In the genomic region with DNA sequence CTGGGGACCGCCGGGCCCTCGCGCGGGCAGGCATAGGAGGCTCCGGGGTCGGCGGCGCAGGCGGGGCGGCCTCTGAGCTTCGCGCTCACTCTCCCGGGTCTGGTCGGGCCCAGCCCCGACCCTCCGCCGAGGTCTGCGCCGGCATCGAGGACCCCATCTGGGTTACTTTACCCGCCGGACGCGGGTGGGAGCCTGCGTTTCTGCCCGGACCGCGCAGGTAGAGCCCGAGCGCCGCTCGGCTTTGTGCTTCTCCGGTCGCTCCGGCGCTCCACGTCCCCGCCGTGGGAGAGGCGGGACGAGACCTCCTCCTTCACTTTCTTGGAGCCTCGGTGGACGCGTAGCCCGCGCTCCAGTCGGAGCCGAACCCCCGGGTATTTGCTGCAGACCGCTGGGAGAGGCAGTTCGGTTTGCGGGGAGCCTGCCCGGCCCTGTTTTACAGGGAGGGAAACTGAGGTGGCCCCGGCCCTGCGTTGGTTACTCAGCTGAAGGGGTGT, we compare ENCODE assay signal across 8 cellular contexts.
DNase-seq lines count a peak whose midpoint lies in the region; ATAC-seq and TF ChIP-seq lines count a peak whose summit lies in the region.

No MANE protein-coding gene starts in this region.

- ATAC-seq in Panc1 = 0 out of 2 replicates have a peak, but pooled peaks have one; percentile 8
- ATAC-seq in HG03097 (IDR thresholded peaks at IDR 0.05; ENCODE audit: low FRiP score, unreplicated experiment) = no peak
- ATAC-seq in omental fat pad (ENCODE audit: low FRiP score) = no peak
- no peak for ATAC-seq in HG03135 (IDR thresholded peaks at IDR 0.05; ENCODE audit: unreplicated experiment)
- ATAC-seq in GM19035 (IDR thresholded peaks at IDR 0.05; ENCODE audit: unreplicated experiment) = no peak

- no peaks in the 10 kb centered on the region for H3K36me3 ChIP-seq in CD8-positive, alpha-beta memory T cell (ENCODE audit: insufficient read depth, low read length)
- H3K36me3 ChIP-seq in Panc1 (ENCODE audit: control insufficient read depth, insufficient read depth, low read length) (no peaks in the 10 kb centered on the region), neutrophil (no peaks in the 10 kb centered on the region)

- peaks cover 33 to 42% (median 34%) of the 10 kb centered on the region in 3 donors for H3K4me1 Mint-ChIP-seq in CD8-positive, alpha-beta memory T cell

- POLR2A ChIA-PET in CD8-positive, alpha-beta memory T cell (lab: Charles Lee) = no interaction called here
- POLR2A ChIA-PET in Panc1 (lab: Charles Lee) = no interaction called here

- H3K27me3 ChIP-seq in CD8-positive, alpha-beta memory T cell (ENCODE audit: insufficient read depth, low read length, poor library complexity, severe bottlenecking) = peaks cover 55% of the 10 kb centered on the region
- H3K27me3 ChIP-seq in Panc1 (ENCODE audit: control insufficient read depth, insufficient read depth, low read length) (no peaks in the 10 kb centered on the region), neutrophil (peaks cover 98% of the 10 kb centered on the region)

- no peaks in the 10 kb centered on the region for H3K9me3 ChIP-seq in CD8-positive, alpha-beta memory T cell (ENCODE audit: low read length)
- H3K9me3 ChIP-seq in Panc1 (ENCODE audit: control insufficient read depth, insufficient read depth, low read depth, low read length) = no peaks in the 10 kb centered on the region
- H3K9me3 ChIP-seq in neutrophil = no peaks in the 10 kb centered on the region

- no peak overlapping the region for H3K27ac ChIP-seq in CD8-positive, alpha-beta memory T cell (ENCODE audit: low read depth, low read length)
- H3K27ac ChIP-seq in Panc1 (ENCODE audit: low read length) = peak overlapping the region; percentile 84
- no peak overlapping the region for H3K27ac ChIP-seq in neutrophil

- H3K4me3 ChIP-seq in CD8-positive, alpha-beta memory T cell (ENCODE audit: low read length) = peak overlapping the region; percentile 26
- H3K4me3 ChIP-seq in Panc1 (ENCODE audit: low read depth in 2 of 2, low read length in 2 of 2) (peak overlapping the region; percentile 51 to 57), epithelial cell of proximal tubule (ENCODE audit: low read depth, low read length) (peak overlapping the region; percentile 61), neutrophil (ENCODE audit: low read depth in 1 of 2, low read length in 1 of 2) (peak overlapping the region; percentile 3 to 32)

- CTCF ChIA-PET in CD8-positive, alpha-beta memory T cell (lab: Charles Lee) = interaction anchor here (0.6 kb wide), 1 partner anchor 519 kb away, joined by 3 read pairs; no protein-coding TSS in a partner anchor
- CTCF ChIA-PET in Panc1 (lab: Charles Lee) = no interaction called here

- no peak overlapping the region for H3K27ac Mint-ChIP-seq in CD8-positive, alpha-beta memory T cell

- BruUV-seq in Panc1 (replicated peaks; lab: Mats Ljungman, UMichigan) = no TSS peak

- no peak for TF ChIP-seq CTCF in Panc1 (IDR thresholded peaks at IDR 0.05)
- no peak for TF ChIP-seq CTCF in epithelial cell of proximal tubule (conservative IDR thresholded peaks at IDR 0.05; ENCODE audit: low read depth, low read length)
- TF ChIP-seq CTCF in neutrophil (IDR thresholded peaks at IDR 0.05) = no peak
- no peak for TF ChIP-seq CTCF in omental fat pad (IDR thresholded peaks at IDR 0.05)

- peaks cover 0 to 3% (median 0%) of the 10 kb centered on the region in 3 donors for H3K36me3 Mint-ChIP-seq in CD8-positive, alpha-beta memory T cell

- H3K4me3 Mint-ChIP-seq in CD8-positive, alpha-beta memory T cell = peak overlapping the region in 6 of 7 donors; percentile 65 to 89 (median 84)

- intact Hi-C loops in Panc1 (cut with micrococcal nuclease; ENCODE audit: unreplicated experiment) = no loop called here

- DNase-seq in CD8-positive, alpha-beta memory T cell = no peak
- DNase-seq in Panc1 (ENCODE audit: low read depth, low spot score) = no peak
- no peak for DNase-seq in epithelial cell of proximal tubule (ENCODE audit: low read depth)
- no peak for DNase-seq in omental fat pad (ENCODE audit: low spot score)

- no peaks in the 10 kb centered on the region for H3K9me3 Mint-ChIP-seq in CD8-positive, alpha-beta memory T cell

- H3K27me3 Mint-ChIP-seq in CD8-positive, alpha-beta memory T cell = peaks cover 62 to 69% of the 10 kb centered on the region in 2 donors

- in situ Hi-C loops in Panc1 (cut with HindIII; ENCODE audit: low pct_unique_long_range_greater_than_20kb, low sequenced_read_pairs) = no loop called here

- peaks cover 39% of the 10 kb centered on the region for H3K4me1 ChIP-seq in CD8-positive, alpha-beta memory T cell (ENCODE audit: insufficient read depth, low read length)
- peaks cover 34% of the 10 kb centered on the region for H3K4me1 ChIP-seq in Panc1 (ENCODE audit: control insufficient read depth, insufficient read depth, low read length)
- H3K4me1 ChIP-seq in neutrophil (ENCODE audit: control insufficient read depth in 1 of 2, insufficient read depth in 1 of 2, low read depth in 1 of 2, low read length in 1 of 2) = peaks cover 13 to 26% of the 10 kb centered on the region in 2 experiments
